Comparison of ENCODE assay signal across 34 cellular contexts in the genomic region with DNA sequence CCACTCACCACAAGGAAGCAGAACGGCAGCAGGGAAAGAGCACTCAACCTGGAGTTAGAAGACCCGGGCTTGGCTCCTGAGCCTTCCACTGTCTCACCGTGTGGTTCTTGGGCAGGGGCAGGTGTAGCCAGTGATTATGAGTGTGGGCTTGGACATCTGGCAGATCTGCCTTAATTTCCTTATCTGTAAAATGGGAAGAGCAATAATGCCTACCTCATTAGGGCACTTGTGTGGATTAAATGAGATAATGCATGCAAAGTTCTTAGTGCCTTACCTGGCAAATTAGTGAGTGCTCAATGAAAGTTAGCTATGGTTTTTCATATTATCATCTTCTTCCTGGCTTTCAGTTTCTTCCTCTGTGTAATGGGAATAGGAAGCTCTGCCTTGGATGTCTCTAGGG. TPM values are rescaled to one million over a fixed set of nuclear protein-coding genes. Genes with fewer than 3 reads are reported as not detected.
"Had no signal": no experiment of that assay in that cellular context is flagged by ENCODE, and none has a peak within 500 bp of the region (broad histone marks: within the 10 kb centered on the region; RNA-seq: fewer than 3 reads in every experiment).

No MANE protein-coding gene starts in this region.

- H3K4me3 ChIP-seq: MG63 had no signal

- H3K9ac ChIP-seq: KMS-11 had no signal

- H3K27me3 ChIP-seq: MG63 had no signal

- H3K36me3 ChIP-seq: MG63 had no signal

- DNase-seq: Karpas-422, Kasumi-1, KG1, MG63, MM.1S, NCI-H1048, NCI-H1092, NCI-H1092 treated with DMSO at 0.1 percent for 48 hours, NCI-H1105, NCI-H1105 treated with DMSO at 0.1 percent for 48 hours, NCI-H1417, NCI-H1417 treated with DMSO at 0.1 percent for 48 hours, NCI-H1436, NCI-H1436 treated with DMSO at 0.1 percent for 48 hours, NCI-H146, NCI-H1694, NCI-H1694 treated with DMSO at 0.1 percent for 48 hours, NCI-H187, NCI-H187 treated with DMSO at 0.1 percent for 48 hours, NCI-H1930, NCI-H2029, NCI-H2029 treated with DMSO at 0.1 percent for 48 hours, NCI-H2081, NCI-H2081 treated with DMSO at 0.1 percent for 48 hours, NCI-H2107, NCI-H2171, NCI-H2171 treated with DMSO at 0.1 percent for 48 hours, NCI-H2227 treated with DMSO at 0.1 percent for 48 hours, NCI-H226, NCI-H345, NCI-H446, NCI-H446 treated with DMSO at 0.1 percent for 48 hours had no signal

- H3K27ac ChIP-seq: KMS-11 had no signal

- H3K9me3 ChIP-seq: MG63 had no signal

- H3K4me2 ChIP-seq: KMS-11 had no signal

RNA-seq across cellular contexts. Expression of gene COL15A1, which starts 28.1 kb away (rescaled TPM):
- total RNA-seq: MCF 10A had no signal
